In the genomic region with DNA sequence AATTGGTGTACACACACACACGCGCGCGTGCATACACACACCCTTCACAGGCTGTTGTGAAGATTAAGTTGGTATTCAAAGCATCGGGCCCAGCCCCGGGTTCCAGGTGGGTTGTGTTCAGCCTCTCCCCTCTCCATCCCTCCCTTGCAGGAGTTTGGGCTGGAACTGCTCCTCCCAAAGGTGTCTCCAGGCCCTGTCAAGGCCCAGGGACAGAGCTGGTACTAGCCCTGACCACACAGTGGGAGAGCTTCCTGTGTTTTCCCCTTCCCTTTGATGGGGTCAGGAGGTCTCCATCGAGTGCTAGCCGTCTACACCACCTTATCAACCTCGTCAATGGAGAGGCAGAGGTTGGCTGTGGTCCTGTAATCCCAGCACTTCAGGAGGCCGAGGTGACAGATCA, we compare ENCODE assay signal across 13 cellular contexts. TPM values are rescaled to one million over a fixed set of nuclear protein-coding genes. Genes with fewer than 3 reads are reported as not detected.
DNase-seq lines count a peak whose midpoint lies in the region; ATAC-seq, FAIRE-seq and TF ChIP-seq lines count a peak whose summit lies in the region.
"Had no signal": no experiment of that assay in that cellular context is flagged by ENCODE, and none has a peak within 500 bp of the region (broad histone marks: within the 10 kb centered on the region; RNA-seq: fewer than 3 reads in every experiment).

No MANE protein-coding gene starts in this region.

- TF ChIP-seq POLR2A in right lobe of liver (IDR thresholded peaks at IDR 0.05) (no peak), GM12891 (IDR thresholded peaks at IDR 0.05; ENCODE audit: low read depth, low read length) (no peak)

- POLR2A ChIA-PET in activated CD8-positive, alpha-beta T cell treated with anti-CD3 and anti-CD28 coated beads, Interleukin-2, amount 10 ng/mL, durations not matched to agents 7 days and 5 days (lab: Charles Lee) = no interaction called here

- no peak for FAIRE-seq in GM12891 (lab: Jason Lieb, UNC)
- FAIRE-seq: astrocyte had no signal

- no peaks in the 10 kb centered on the region for H3K9me3 ChIP-seq in right lobe of liver
- H3K9me3 ChIP-seq in upper lobe of right lung = no peaks in the 10 kb centered on the region
- H3K9me3 ChIP-seq: heart left ventricle, testis had no signal

- DNase-seq in Right ventricle myocardium inferior (ENCODE audit: missing footprints) (no peak), cardiac septum (ENCODE audit: low spot score) (no peak), right lobe of liver (no peak), upper lobe of right lung (no peak), NCI-H446 (lab: John Stamatoyannopoulos, UW) (no peak), GM12891 (ENCODE audit: insufficient read length, low spot score) (no peak)
- DNase-seq in activated CD8-positive, alpha-beta T cell treated with anti-CD3 and anti-CD28 coated beads, Interleukin-2, amount 10 ng/mL, durations not matched to agents 7 days and 5 days = no peak
- DNase-seq in activated T-cell treated with anti-CD3 and anti-CD28 coated beads, Interleukin-2, amount 50 U/mL, for 4 hours = no peak
- DNase-seq: cortex of kidney, NCI-H2081 treated with DMSO at 0.1 percent for 48 hours had no signal

- H3K27ac ChIP-seq in right lobe of liver = no peak overlapping the region
- no peak overlapping the region for H3K27ac ChIP-seq in upper lobe of right lung
- H3K27ac ChIP-seq: testis had no signal

- H3K4me1 ChIP-seq in right lobe of liver = no peaks in the 10 kb centered on the region
- no peaks in the 10 kb centered on the region for H3K4me1 ChIP-seq in upper lobe of right lung
- H3K4me1 ChIP-seq: testis had no signal

- H3K27me3 Mint-ChIP-seq in activated CD8-positive, alpha-beta T cell treated with anti-CD3 and anti-CD28 coated beads, Interleukin-2, amount 10 ng/mL, durations not matched to agents 7 days and 5 days (ENCODE audit: low read depth) = no peaks in the 10 kb centered on the region
- H3K27me3 Mint-ChIP-seq in activated T-cell treated with anti-CD3 and anti-CD28 coated beads, Interleukin-2, amount 50 U/mL, for 4 hours (ENCODE audit: low read depth) = no peaks in the 10 kb centered on the region

- TF ChIP-seq CTCF in right lobe of liver (IDR thresholded peaks at IDR 0.05) (no peak), upper lobe of right lung (IDR thresholded peaks at IDR 0.05) (no peak)

- no peak overlapping the region for H3K4me3 ChIP-seq in right lobe of liver
- H3K4me3 ChIP-seq in upper lobe of right lung = no peak overlapping the region
- H3K4me3 ChIP-seq: heart left ventricle, testis had no signal

- no peaks in the 10 kb centered on the region for H3K36me3 Mint-ChIP-seq in activated CD8-positive, alpha-beta T cell treated with anti-CD3 and anti-CD28 coated beads, Interleukin-2, amount 10 ng/mL, durations not matched to agents 7 days and 5 days (ENCODE audit: low read depth)
- H3K36me3 Mint-ChIP-seq in activated T-cell treated with anti-CD3 and anti-CD28 coated beads, Interleukin-2, amount 50 U/mL, for 4 hours (ENCODE audit: insufficient read depth) = no peaks in the 10 kb centered on the region

- H3K4me3 Mint-ChIP-seq in activated CD8-positive, alpha-beta T cell treated with anti-CD3 and anti-CD28 coated beads, Interleukin-2, amount 10 ng/mL, durations not matched to agents 7 days and 5 days = no peak overlapping the region
- H3K4me3 Mint-ChIP-seq in activated T-cell treated with anti-CD3 and anti-CD28 coated beads, Interleukin-2, amount 50 U/mL, for 4 hours = no peak overlapping the region

- CTCF ChIA-PET in activated CD8-positive, alpha-beta T cell treated with anti-CD3 and anti-CD28 coated beads, Interleukin-2, amount 10 ng/mL, durations not matched to agents 7 days and 5 days (lab: Charles Lee) = interaction anchor here (1.6 to 2.7 kb wide), 3 partner anchors 55 to 301 kb away, joined by 4 to 24 read pairs (median 6); no protein-coding TSS in a partner anchor

- WGBS in right lobe of liver (ENCODE audit: insufficient coverage, low coverage, low lambda C conversion rate, missing lambda C conversion rate) = 20% methylated on average over 3 of the region's 10 CpGs

- no peaks in the 10 kb centered on the region for H3K9me3 Mint-ChIP-seq in activated CD8-positive, alpha-beta T cell treated with anti-CD3 and anti-CD28 coated beads, Interleukin-2, amount 10 ng/mL, durations not matched to agents 7 days and 5 days (ENCODE audit: insufficient read depth)
- no peaks in the 10 kb centered on the region for H3K9me3 Mint-ChIP-seq in activated T-cell treated with anti-CD3 and anti-CD28 coated beads, Interleukin-2, amount 50 U/mL, for 4 hours

- H3K27me3 ChIP-seq in right lobe of liver = no peaks in the 10 kb centered on the region
- no peaks in the 10 kb centered on the region for H3K27me3 ChIP-seq in upper lobe of right lung
- H3K27me3 ChIP-seq: heart left ventricle, testis had no signal

- no peaks in the 10 kb centered on the region for H3K4me1 Mint-ChIP-seq in activated CD8-positive, alpha-beta T cell treated with anti-CD3 and anti-CD28 coated beads, Interleukin-2, amount 10 ng/mL, durations not matched to agents 7 days and 5 days (ENCODE audit: low read depth)
- H3K4me1 Mint-ChIP-seq in activated T-cell treated with anti-CD3 and anti-CD28 coated beads, Interleukin-2, amount 50 U/mL, for 4 hours (ENCODE audit: low read depth) = no peaks in the 10 kb centered on the region

- H3K27ac Mint-ChIP-seq in activated CD8-positive, alpha-beta T cell treated with anti-CD3 and anti-CD28 coated beads, Interleukin-2, amount 10 ng/mL, durations not matched to agents 7 days and 5 days = no peak overlapping the region

- intact Hi-C loops in Right ventricle myocardium inferior (cut with DNase I) (loop anchor here (1.0 to 5.0 kb wide), 3 partner anchors 91 to 301 kb away; no protein-coding TSS in a partner anchor), cardiac septum (cut with DNase I) (loop anchor here (2.0 to 5.0 kb wide), 3 partner anchors 91 to 301 kb away; no protein-coding TSS in a partner anchor), right lobe of liver (cut with DNase I) (no loop called here), upper lobe of right lung (cut with DNase I) (no loop called here)

- no peaks in the 10 kb centered on the region for H3K36me3 ChIP-seq in right lobe of liver
- H3K36me3 ChIP-seq in upper lobe of right lung = no peaks in the 10 kb centered on the region

- peak; percentile 3 for ATAC-seq in Right ventricle myocardium inferior
- peak; percentile 22 for ATAC-seq in activated CD8-positive, alpha-beta T cell treated with anti-CD3 and anti-CD28 coated beads, Interleukin-2, amount 10 ng/mL, durations not matched to agents 7 days and 5 days
- ATAC-seq in right lobe of liver = peak in 3 of 4 donors; percentile 8 to 18 (median 11)
- ATAC-seq in upper lobe of right lung = peak; percentile 3
- ATAC-seq in activated T-cell treated with anti-CD3 and anti-CD28 coated beads, Interleukin-2, amount 50 U/mL, for 4 hours = no peak

TF ChIP-seq in GM12891, 5 proteins besides CTCF, POLR2A, EP300 and RAD21:
- no peak for TF ChIP-seq POLR2AphosphoS5 (IDR thresholded peaks at IDR 0.05; ENCODE audit: low read depth, low read length)
- TF ChIP-seq PAX5 (IDR thresholded peaks at IDR 0.05; ENCODE audit: insufficient read depth, low read length, severe bottlenecking) = no peak
- no peak for TF ChIP-seq TAF1 (IDR thresholded peaks at IDR 0.05; ENCODE audit: low read depth, low read length)
- no peak for TF ChIP-seq POU2F2 (IDR thresholded peaks at IDR 0.05; ENCODE audit: low read depth, low read length)
- TF ChIP-seq SPI1 (IDR thresholded peaks at IDR 0.05; ENCODE audit: low read depth, low read length) = no peak
TF ChIP-seq in GM12891: peak in this region for 0.

RNA-seq across cellular contexts. Expression of a gene that starts 36.5 kb away (rescaled TPM):
- total RNA-seq in Right ventricle myocardium inferior (55.4 TPM), cardiac septum (95.7 TPM), right lobe of liver (10 to 100 TPM; 19.9 to 41.8 (median 27.4) TPM), upper lobe of right lung (115 TPM)
- 10 to 100 TPM; 74.7 to 82.9 TPM for total RNA-seq in activated CD8-positive, alpha-beta T cell treated with anti-CD3 and anti-CD28 coated beads, Interleukin-2, amount 10 ng/mL, durations not matched to agents 7 days and 5 days
- polyA plus RNA-seq in GM12891 (2012; ENCODE audit: low read depth, missing spikeins) = 37.4 TPM
- total RNA-seq in activated T-cell treated with anti-CD3 and anti-CD28 coated beads, Interleukin-2, amount 50 U/mL, for 4 hours = 10 to 100 TPM; 86.9 to 94.6 (median 91.7) TPM

Comparison
In these comparisons a context has a peak if more than half of its experiments do, and no peak if none do; other contexts are left out.
1. ATAC-seq: peak in Right ventricle myocardium inferior (single experiment), activated CD8-positive, alpha-beta T cell treated with anti-CD3 and anti-CD28 coated beads, Interleukin-2, amount 10 ng/mL, durations not matched to agents 7 days and 5 days (single experiment), right lobe of liver (3 of 4) and upper lobe of right lung (single experiment); none in activated T-cell treated with anti-CD3 and anti-CD28 coated beads, Interleukin-2, amount 50 U/mL, for 4 hours (0 of 2).
2. intact Hi-C loops: an anchor here in Right ventricle myocardium inferior (1.0 to 5.0 kb wide) and cardiac septum (2.0 to 5.0 kb wide); none called in right lobe of liver and upper lobe of right lung.